In the genomic region with DNA sequence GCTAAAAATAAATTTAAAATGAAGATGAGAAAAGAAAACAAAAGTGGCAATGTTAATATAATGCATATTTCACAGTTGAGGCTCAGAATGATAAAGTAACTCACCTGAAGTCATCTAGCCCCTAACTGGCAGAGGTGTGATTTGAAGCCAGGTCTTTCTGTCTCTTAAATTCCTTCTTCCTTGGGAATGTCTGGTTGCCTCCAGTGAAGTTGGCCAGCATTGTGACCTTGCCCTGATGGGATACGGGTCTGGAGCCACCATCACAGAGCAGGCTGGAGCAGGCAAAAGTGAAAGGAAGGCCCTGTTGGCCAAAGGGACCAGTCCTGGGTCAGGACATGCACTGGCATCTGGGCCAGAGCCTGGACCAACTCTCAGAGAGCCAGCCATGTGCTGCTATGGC, we compare ENCODE assay signal across 16 cellular contexts.
DNase-seq lines count a peak whose midpoint lies in the region; ATAC-seq and TF ChIP-seq lines count a peak whose summit lies in the region.
"Had no signal": no experiment of that assay in that cellular context is flagged by ENCODE, and none has a peak within 500 bp of the region (broad histone marks: within the 10 kb centered on the region; RNA-seq: fewer than 3 reads in every experiment).

No MANE protein-coding gene starts in this region.

- no peak for TF ChIP-seq EP300 in transverse colon (IDR thresholded peaks at IDR 0.05; ENCODE audit: low read depth)

- no peak for TF ChIP-seq POLR2A in transverse colon (IDR thresholded peaks at IDR 0.05)

- peaks cover 24% of the 10 kb centered on the region for H3K4me1 ChIP-seq in mesenchymal stem cell (ENCODE audit: control insufficient read depth, insufficient read depth, low read depth, low read length)
- H3K4me1 ChIP-seq in trophoblast cell (ENCODE audit: control insufficient read depth in 1 of 2, insufficient read depth in 2 of 2, low read length in 2 of 2): peaks cover 19 to 23% of the 10 kb centered on the region in 2 experiments
- H3K4me1 ChIP-seq in transverse colon: peaks cover 0 to 13% (median 6%) of the 10 kb centered on the region in 4 donors
- H3K4me1 ChIP-seq: BE2C had no signal

- H2BK5ac ChIP-seq in mesenchymal stem cell (ENCODE audit: low read depth, low read length, poor library complexity, severe bottlenecking) (no peak overlapping the region), trophoblast cell (ENCODE audit: low read depth, low read length, poor library complexity) (no peak overlapping the region)

- H2AFZ ChIP-seq in mesenchymal stem cell (ENCODE audit: low read depth, low read length): no peak overlapping the region
- H2AFZ ChIP-seq in trophoblast cell (ENCODE audit: insufficient read depth, low read length, poor library complexity): no peak overlapping the region

- H3K36me3 ChIP-seq in mesenchymal stem cell (ENCODE audit: control insufficient read depth in 1 of 2, insufficient read depth in 2 of 2, low read depth in 1 of 2, low read length in 2 of 2): peaks cover 0 to 21% of the 10 kb centered on the region in 2 experiments
- H3K36me3 ChIP-seq in trophoblast cell (ENCODE audit: control insufficient read depth in 1 of 2, insufficient read depth in 2 of 2, low read length in 2 of 2): no peaks in the 10 kb centered on the region
- no peaks in the 10 kb centered on the region for H3K36me3 ChIP-seq in transverse colon
- H3K36me3 ChIP-seq: BE2C, BLaER1 had no signal

- H3K4me2 ChIP-seq in mesenchymal stem cell (ENCODE audit: low read length, poor library complexity, severe bottlenecking) (no peak overlapping the region), trophoblast cell (ENCODE audit: low read length) (no peak overlapping the region)
- H3K4me2 ChIP-seq: BLaER1 had no signal

- no peak overlapping the region for H2BK120ac ChIP-seq in mesenchymal stem cell (ENCODE audit: low read depth, low read length)
- no peak overlapping the region for H2BK120ac ChIP-seq in trophoblast cell (ENCODE audit: insufficient read depth, low read length, poor library complexity)

- H2BK15ac ChIP-seq in mesenchymal stem cell (ENCODE audit: low read depth, poor library complexity, severe bottlenecking): no peak overlapping the region

- no peak for TF ChIP-seq CTCF in transverse colon (IDR thresholded peaks at IDR 0.05)

- no peak overlapping the region for H3K27ac ChIP-seq in mesenchymal stem cell (ENCODE audit: low read length, poor library complexity, severe bottlenecking)
- H3K27ac ChIP-seq in trophoblast cell (ENCODE audit: low read depth, low read length): no peak overlapping the region
- H3K27ac ChIP-seq in transverse colon: no peak overlapping the region
- H3K27ac ChIP-seq: BLaER1 had no signal

- no peak overlapping the region for H3K18ac ChIP-seq in mesenchymal stem cell (ENCODE audit: low read depth in 1 of 2, low read length in 2 of 2)
- H3K18ac ChIP-seq in trophoblast cell (ENCODE audit: low read length): no peak overlapping the region

- intact Hi-C loops in transverse colon (cut with DNase I; ENCODE audit: low total_unique reads): no loop called here

- no peak for ATAC-seq in HG03520 (IDR thresholded peaks at IDR 0.05; ENCODE audit: unreplicated experiment)

- H3K4ac ChIP-seq in mesenchymal stem cell (ENCODE audit: low read depth in 1 of 2, low read length in 2 of 2) (no peak overlapping the region), trophoblast cell (ENCODE audit: low read depth, low read length) (no peak overlapping the region)

- no peak overlapping the region for H2AK5ac ChIP-seq in mesenchymal stem cell (ENCODE audit: low read length, severe bottlenecking)
- H2AK5ac ChIP-seq in trophoblast cell (ENCODE audit: low read length): peak overlapping the region; percentile 6

- H2BK12ac ChIP-seq in mesenchymal stem cell (ENCODE audit: low read length in 2 of 2): peak overlapping the region in 1 of 2 experiments; percentile 0
- no peak overlapping the region for H2BK12ac ChIP-seq in trophoblast cell (ENCODE audit: low read length)

- in situ Hi-C loops in transverse colon (cut with MboI; ENCODE audit: low pct_ligation_motif_present in 1 of 4, low pct_unique_long_range_greater_than_20kb in 1 of 4, low sequenced_read_pairs in 3 of 4): no loop called here

- H3K27me3 ChIP-seq in mesenchymal stem cell (ENCODE audit: control insufficient read depth in 1 of 2, insufficient read depth in 1 of 2, low read length in 2 of 2): peaks cover 0 to 7% of the 10 kb centered on the region in 2 experiments
- H3K27me3 ChIP-seq in trophoblast cell (ENCODE audit: insufficient read depth, low read length): no peaks in the 10 kb centered on the region
- H3K27me3 ChIP-seq in transverse colon: no peaks in the 10 kb centered on the region
- H3K27me3 ChIP-seq: BE2C, BLaER1 had no signal

- H4K12ac ChIP-seq in trophoblast cell (ENCODE audit: low read depth, low read length): no peak overlapping the region

- H3K14ac ChIP-seq in mesenchymal stem cell (ENCODE audit: low read length in 2 of 2): no peak overlapping the region
- no peak overlapping the region for H3K14ac ChIP-seq in trophoblast cell (ENCODE audit: low read length)

- peaks cover 2% of the 10 kb centered on the region for H3K79me2 ChIP-seq in trophoblast cell (ENCODE audit: control insufficient read depth, insufficient read depth, low read length, poor library complexity)

- 80% methylated on average over 1 of the region's 1 CpG for WGBS in mesenchymal stem cell
- WGBS in trophoblast cell (ENCODE audit: extremely low coverage, insufficient coverage, insufficient read length): no CpG with 5 or more reads among the region's 1 CpG
- WGBS in transverse colon (ENCODE audit: low coverage in 1 of 2), 2 donors: 91% methylated on average over 1 of the region's 1 CpG; no CpG with 5 or more reads in 1 of the 2 donors

- H3K9ac ChIP-seq in mesenchymal stem cell (ENCODE audit: low read length): no peak overlapping the region
- no peak overlapping the region for H3K9ac ChIP-seq in trophoblast cell (ENCODE audit: low read length)
- H3K9ac ChIP-seq: BLaER1 had no signal

- DNase-seq in mesenchymal stem cell: no peak
- DNase-seq in trophoblast cell: peak in 1 of 2 donors; percentile 50
- no peak for DNase-seq in T-helper 2 cell
- no peak for DNase-seq in transverse colon
- DNase-seq: 8988T; ACHN; BE2C; C1 segment of cervical spinal cord; CD4-positive, alpha-beta memory T cell; CD4-positive, CD25-positive, alpha-beta regulatory T cell; COR-L47; DMS 273 treated with DMSO at 0.1 percent for 48 hours; DMS79 treated with DMSO at 0.1 percent for 48 hours; GF-D8 had no signal

- H4K8ac ChIP-seq in mesenchymal stem cell (ENCODE audit: low read length): no peak overlapping the region
- H4K8ac ChIP-seq in trophoblast cell (ENCODE audit: low read depth, low read length): no peak overlapping the region

- H3K9me3 ChIP-seq in mesenchymal stem cell (ENCODE audit: control insufficient read depth, low read length) (no peaks in the 10 kb centered on the region), trophoblast cell (ENCODE audit: insufficient read depth, low read depth, low read length) (no peaks in the 10 kb centered on the region), transverse colon (no peaks in the 10 kb centered on the region)
- H3K9me3 ChIP-seq: BE2C, BLaER1 had no signal

- H3K4me3 ChIP-seq in mesenchymal stem cell (ENCODE audit: insufficient read depth in 1 of 2, low read depth in 1 of 2, low read length in 2 of 2) (no peak overlapping the region), trophoblast cell (ENCODE audit: low read depth, low read length) (no peak overlapping the region), transverse colon (no peak overlapping the region)
- H3K4me3 ChIP-seq: BLaER1 had no signal

- peak overlapping the region in 1 of 2 experiments; percentile 0 for H3K23ac ChIP-seq in mesenchymal stem cell (ENCODE audit: low read length in 2 of 2)
- H3K23ac ChIP-seq in trophoblast cell (ENCODE audit: low read length): no peak overlapping the region

- H4K91ac ChIP-seq in mesenchymal stem cell (ENCODE audit: low read length) (peak overlapping the region; percentile 46), trophoblast cell (ENCODE audit: low read depth, low read length) (no peak overlapping the region)

- H3K79me1 ChIP-seq in mesenchymal stem cell (replicated peaks; ENCODE audit: low read length, poor library complexity, severe bottlenecking): peaks cover 38% of the 10 kb centered on the region
- H3K79me1 ChIP-seq in trophoblast cell (ENCODE audit: low read length): peaks cover 13% of the 10 kb centered on the region
